Comparison of ENCODE assay signal across 18 cellular contexts in genomic region chr4:124427095-124427767, GRCh38.
A peak's percentile ranks its signal among the peaks of the same experiment; 100 is the strongest.
DNase-seq lines count a peak whose midpoint lies in the region.
"Had no signal": no experiment of that assay in that cellular context is flagged by ENCODE, and none has a peak within 500 bp of the region (broad histone marks: within the 10 kb centered on the region; RNA-seq: fewer than 3 reads in every experiment).

No MANE protein-coding gene starts in this region.

- H3K27me3 Mint-ChIP-seq in CD4-positive, alpha-beta memory T cell: no peaks in the 10 kb centered on the region

- H3K79me2 ChIP-seq in mesendoderm (ENCODE audit: control insufficient read depth, insufficient read depth, low read length): no peaks in the 10 kb centered on the region

- H3K27me3 ChIP-seq in BLaER1 treated with 17β-estradiol and CSF1 and Interleukin-3, amounts not matched to agents 10 nM and 100 nM: no peaks in the 10 kb centered on the region
- H3K27me3 ChIP-seq in MG63 (no peaks in the 10 kb centered on the region), mesendoderm (ENCODE audit: insufficient read depth, low read length, poor library complexity) (no peaks in the 10 kb centered on the region)
- H3K27me3 ChIP-seq in CD4-positive, alpha-beta memory T cell (ENCODE audit: insufficient read depth, low read length): no peaks in the 10 kb centered on the region
- H3K27me3 ChIP-seq: gastrocnemius medialis had no signal

- H3K27ac Mint-ChIP-seq in CD4-positive, alpha-beta memory T cell: no peak overlapping the region
- H3K27ac Mint-ChIP-seq: activated T-helper 17 cell treated with anti-CD3 and anti-CD28 coated beads, Interleukin-2, amount 50 U/mL, for 72 hours had no signal

- no peaks in the 10 kb centered on the region for H3K36me3 Mint-ChIP-seq in CD4-positive, alpha-beta memory T cell

- H3K79me1 ChIP-seq in mesendoderm (ENCODE audit: low read length): no peaks in the 10 kb centered on the region

- peak overlapping the region in 1 of 11 experiments; percentile 52; a peak in 1 of 22 replicates for H3K27ac ChIP-seq in BLaER1 treated with 17β-estradiol and CSF1 and Interleukin-3, amounts not matched to agents 10 nM and 100 nM
- no peak overlapping the region for H3K27ac ChIP-seq in mesendoderm (ENCODE audit: low read depth, low read length)
- no peak overlapping the region for H3K27ac ChIP-seq in CD4-positive, alpha-beta memory T cell (ENCODE audit: low read depth, low read length)
- H3K27ac ChIP-seq: gastrocnemius medialis had no signal

- no peak overlapping the region for H3K4ac ChIP-seq in mesendoderm (ENCODE audit: low read depth, low read length)

- DNase-seq in MG63: peak; percentile 18
- DNase-seq in glomerular endothelial cell (ENCODE audit: extremely low read depth, low read depth, low spot score): peak; percentile 88
- DNase-seq in mesendoderm: peak; percentile 24
- DNase-seq in CD4-positive, alpha-beta memory T cell: no peak
- no peak for DNase-seq in DMS114 treated with DMSO at 0.1 percent for 48 hours (lab: John Stamatoyannopoulos, UW; ENCODE audit: unreplicated experiment)
- no peak for DNase-seq in activated naive CD4-positive, alpha-beta T cell (lab: John Stamatoyannopoulos, UW)
- DNase-seq in SHP77 treated with DMSO at 0.1 percent for 48 hours (lab: John Stamatoyannopoulos, UW): no peak
- DNase-seq: activated CD4-positive, CD25-positive, alpha-beta regulatory T cell; gastrocnemius medialis; Kasumi-1; NCI-H146; NCI-H226; SIG-M5; stimulated activated naive CD4-positive, alpha-beta T cell treated with Interleukin-2 at 50 U/mL for 16 hours; T-helper 2 cell had no signal

- POLR2A ChIA-PET in CD4-positive, alpha-beta memory T cell (lab: Charles Lee; ENCODE audit: partially characterized antibody): no interaction called here

- no peaks in the 10 kb centered on the region for H3K9me3 ChIP-seq in BLaER1 treated with 17β-estradiol and CSF1 and Interleukin-3, amounts not matched to agents 10 nM and 100 nM (replicated peaks in 1 of 11)
- H3K9me3 ChIP-seq in MG63: no peaks in the 10 kb centered on the region
- no peaks in the 10 kb centered on the region for H3K9me3 ChIP-seq in CD4-positive, alpha-beta memory T cell (ENCODE audit: control insufficient read depth in 1 of 2, low read length in 2 of 2)
- H3K9me3 ChIP-seq: gastrocnemius medialis had no signal

- H2AK5ac ChIP-seq in mesendoderm (ENCODE audit: low read length): no peak overlapping the region

- H3K18ac ChIP-seq in mesendoderm (ENCODE audit: low read length): no peak overlapping the region

- WGBS in mesendoderm (ENCODE audit: extremely low coverage, insufficient coverage, low lambda C conversion rate): no CpG with 5 or more reads among the region's 1 CpG

- peaks cover 0 to 1% (median 0%) of the 10 kb centered on the region in 8 donors for H3K9me3 Mint-ChIP-seq in CD4-positive, alpha-beta memory T cell
- H3K9me3 Mint-ChIP-seq: activated T-helper 17 cell treated with anti-CD3 and anti-CD28 coated beads, Interleukin-2, amount 50 U/mL, for 72 hours; neural crest cell had no signal

- H4K20me1 ChIP-seq in BLaER1 treated with 17β-estradiol and CSF1 and Interleukin-3, amounts not matched to agents 10 nM and 100 nM: no peaks in the 10 kb centered on the region

- H2BK120ac ChIP-seq in mesendoderm (ENCODE audit: low read depth, low read length): no peak overlapping the region

- no peak overlapping the region for H2BK15ac ChIP-seq in mesendoderm (replicated peaks; ENCODE audit: low read depth)

- H4K8ac ChIP-seq in mesendoderm (ENCODE audit: low read depth, low read length): no peak overlapping the region

- no peaks in the 10 kb centered on the region for H3K4me1 Mint-ChIP-seq in CD4-positive, alpha-beta memory T cell
- H3K4me1 Mint-ChIP-seq: activated T-helper 17 cell treated with anti-CD3 and anti-CD28 coated beads, Interleukin-2, amount 50 U/mL, for 72 hours had no signal

- peaks cover 15 to 51% (median 30%) of the 10 kb centered on the region in 10 experiments for H3K4me1 ChIP-seq in BLaER1 treated with 17β-estradiol and CSF1 and Interleukin-3, amounts not matched to agents 10 nM and 100 nM
- no peaks in the 10 kb centered on the region for H3K4me1 ChIP-seq in mesendoderm (ENCODE audit: control insufficient read depth, low read depth, low read length)
- H3K4me1 ChIP-seq in CD4-positive, alpha-beta memory T cell (ENCODE audit: insufficient read depth, low read length): no peaks in the 10 kb centered on the region

- no peak overlapping the region for H2BK5ac ChIP-seq in mesendoderm (ENCODE audit: low read length)

- intact Hi-C loops in CD4-positive, alpha-beta memory T cell (cut with micrococcal nuclease): no loop called here

- no peaks in the 10 kb centered on the region for H3K36me3 ChIP-seq in BLaER1 treated with 17β-estradiol and CSF1 and Interleukin-3, amounts not matched to agents 10 nM and 100 nM
- no peaks in the 10 kb centered on the region for H3K36me3 ChIP-seq in MG63
- no peaks in the 10 kb centered on the region for H3K36me3 ChIP-seq in mesendoderm (ENCODE audit: control insufficient read depth, insufficient read depth, low read length)
- no peaks in the 10 kb centered on the region for H3K36me3 ChIP-seq in CD4-positive, alpha-beta memory T cell (ENCODE audit: insufficient read depth, low read length)
- H3K36me3 ChIP-seq: gastrocnemius medialis had no signal

- H3K4me2 ChIP-seq in BLaER1 treated with 17β-estradiol and CSF1 and Interleukin-3, amounts not matched to agents 10 nM and 100 nM: peak overlapping the region in 8 of 11 experiments; percentile 25 to 88 (median 56); a peak in 16 of 22 replicates
- H3K4me2 ChIP-seq in mesendoderm (ENCODE audit: low read length): no peak overlapping the region

- no peak overlapping the region for H3K4me3 Mint-ChIP-seq in CD4-positive, alpha-beta memory T cell
- H3K4me3 Mint-ChIP-seq: activated T-helper 17 cell treated with anti-CD3 and anti-CD28 coated beads, Interleukin-2, amount 50 U/mL, for 72 hours; neural crest cell had no signal

- no peak overlapping the region for H3K56ac ChIP-seq in mesendoderm (ENCODE audit: low read length)

- H3K23ac ChIP-seq in mesendoderm (ENCODE audit: low read length): no peak overlapping the region

- CTCF ChIA-PET in CD4-positive, alpha-beta memory T cell (lab: Charles Lee; ENCODE audit: partially characterized antibody): no interaction called here

- no peak overlapping the region for H3K9ac ChIP-seq in BLaER1 treated with 17β-estradiol and CSF1 and Interleukin-3, amounts not matched to agents 10 nM and 100 nM
- no peak overlapping the region for H3K9ac ChIP-seq in mesendoderm (ENCODE audit: low read length)

- no peak overlapping the region for H3K4me3 ChIP-seq in BLaER1 treated with 17β-estradiol and CSF1 and Interleukin-3, amounts not matched to agents 10 nM and 100 nM
- H3K4me3 ChIP-seq in MG63 (no peak overlapping the region), mesendoderm (ENCODE audit: low read length) (no peak overlapping the region)
- H3K4me3 ChIP-seq in CD4-positive, alpha-beta memory T cell (ENCODE audit: low read length in 2 of 2): no peak overlapping the region
- H3K4me3 ChIP-seq: gastrocnemius medialis had no signal

- H4K5ac ChIP-seq in mesendoderm (ENCODE audit: low read length): no peak overlapping the region

Comparison
In these comparisons a context has a peak if more than half of its experiments do, and no peak if none do; other contexts are left out.
1. DNase-seq: peak in MG63 (single experiment), glomerular endothelial cell (single experiment) and mesendoderm (single experiment); none in CD4-positive, alpha-beta memory T cell (0 of 5), DMS114 treated with DMSO at 0.1 percent for 48 hours (single experiment), activated naive CD4-positive, alpha-beta T cell (0 of 4) and SHP77 treated with DMSO at 0.1 percent for 48 hours (single experiment).